ENCODE assay signal across 8 cellular contexts in the genomic region with DNA sequence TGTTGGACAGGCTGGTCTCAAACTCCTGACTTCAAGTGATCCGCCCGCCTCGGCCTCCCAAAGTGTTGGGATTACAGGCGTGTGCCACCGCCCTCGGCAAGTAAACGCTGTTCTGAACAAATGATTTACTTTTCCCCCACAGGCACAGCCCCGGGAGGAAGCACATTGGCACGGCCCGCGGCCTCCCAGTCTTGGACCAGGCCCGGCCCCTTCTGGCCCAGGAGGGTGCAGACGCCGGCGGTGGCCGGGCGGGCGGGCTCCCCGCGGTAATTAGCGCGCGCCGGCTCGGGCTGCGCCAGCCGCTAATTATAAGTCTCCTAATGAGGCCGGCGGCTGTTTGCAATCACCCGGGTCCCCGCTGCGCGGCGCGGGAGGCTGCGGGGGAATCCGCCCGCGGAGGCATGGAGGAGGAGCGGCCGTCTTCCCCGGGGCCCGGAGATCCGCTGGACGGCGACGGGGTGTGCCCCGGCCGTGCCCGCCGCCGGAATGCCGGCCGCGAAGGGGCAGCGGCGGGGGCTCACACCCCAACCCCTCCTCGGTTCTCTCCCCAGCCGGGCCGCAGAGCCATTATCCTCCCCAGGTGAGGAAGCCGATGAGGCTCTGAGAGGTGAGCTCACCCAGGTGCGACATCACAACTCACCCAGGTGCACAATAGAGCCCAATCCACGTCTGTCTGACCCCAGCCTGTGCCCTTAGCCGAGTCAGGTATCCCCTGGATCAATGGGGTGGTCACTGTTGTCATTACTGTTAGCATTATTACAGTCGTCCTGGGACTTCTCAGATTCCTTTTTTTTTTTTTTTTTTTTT. TPM values are rescaled to one million over a fixed set of nuclear protein-coding genes. Genes with fewer than 3 reads are reported as not detected.
DNase-seq lines count a peak whose midpoint lies in the region; ATAC-seq and TF ChIP-seq lines count a peak whose summit lies in the region.

No MANE protein-coding gene starts in this region.

- H3K27me3 Mint-ChIP-seq in activated CD8-positive, alpha-beta T cell treated with anti-CD3 and anti-CD28 coated beads for 36 hours, result peaks cover 16% of the 10 kb centered on the region
- peaks cover 9% of the 10 kb centered on the region for H3K27me3 Mint-ChIP-seq in endodermal cell (ENCODE audit: insufficient read depth)

- ATAC-seq in activated CD8-positive, alpha-beta T cell treated with anti-CD3 and anti-CD28 coated beads for 36 hours, result peak; percentile 11
- ATAC-seq in GM19397 (IDR thresholded peaks at IDR 0.05; ENCODE audit: unreplicated experiment), result no peak
- no peak for ATAC-seq in HG03469 (IDR thresholded peaks at IDR 0.05; ENCODE audit: unreplicated experiment)

- H3K4me3 ChIP-seq in GM08714 (ENCODE audit: low read length) (peak overlapping the region; percentile 10; the same call in 1 of the 2 replicates), endodermal cell (ENCODE audit: low read length) (no peak overlapping the region)

- H3K36me3 ChIP-seq in endodermal cell (ENCODE audit: control insufficient read depth, insufficient read depth, low read length), result peaks cover 4% of the 10 kb centered on the region

- POLR2A ChIA-PET in activated CD8-positive, alpha-beta T cell treated with anti-CD3 and anti-CD28 coated beads for 36 hours (lab: Charles Lee), result interaction anchor here (0.7 to 1.1 kb wide), 2 partner anchors 13 to 60 kb away, joined by 3 read pairs; no protein-coding TSS in a partner anchor

- peak overlapping the region; percentile 64 for H3K4me3 Mint-ChIP-seq in activated CD8-positive, alpha-beta T cell treated with anti-CD3 and anti-CD28 coated beads for 36 hours
- H3K4me3 Mint-ChIP-seq in endodermal cell, result peak overlapping the region; percentile 52

- peak; percentile 50 for TF ChIP-seq CTCF in activated CD8-positive, alpha-beta T cell treated with anti-CD3 and anti-CD28 coated beads for 36 hours (IDR thresholded peaks at IDR 0.05)
- TF ChIP-seq CTCF in endodermal cell (conservative IDR thresholded peaks at IDR 0.05), result peak; percentile 41

- no peak overlapping the region for H3K27ac Mint-ChIP-seq in activated CD8-positive, alpha-beta T cell treated with anti-CD3 and anti-CD28 coated beads for 36 hours
- H3K27ac Mint-ChIP-seq in endodermal cell, result no peak overlapping the region

- no peaks in the 10 kb centered on the region for H3K9me3 ChIP-seq in endodermal cell (ENCODE audit: control insufficient read depth, low read length)

- intact Hi-C loops in activated CD8-positive, alpha-beta T cell treated with anti-CD3 and anti-CD28 coated beads for 36 hours (cut with micrococcal nuclease), result loop anchor here (5.0 to 10.0 kb wide), 2 partner anchors 128 to 380 kb away; a partner anchor contains a TSS

- peaks cover 9% of the 10 kb centered on the region for H3K27me3 ChIP-seq in endodermal cell (ENCODE audit: control insufficient read depth, insufficient read depth, low read length, poor library complexity, severe bottlenecking)

- H3K36me3 Mint-ChIP-seq in activated CD8-positive, alpha-beta T cell treated with anti-CD3 and anti-CD28 coated beads for 36 hours (ENCODE audit: low read depth), result peaks cover 9% of the 10 kb centered on the region
- peaks cover 6% of the 10 kb centered on the region for H3K36me3 Mint-ChIP-seq in endodermal cell (ENCODE audit: low read depth)

- H3K9ac ChIP-seq in endodermal cell (ENCODE audit: extremely low read depth, low read length, poor library complexity, severe bottlenecking), result no peak overlapping the region

- 8 to 16% methylated on average over 28 to 65 of the region's 65 CpGs for WGBS in endodermal cell (ENCODE audit: insufficient coverage in 1 of 2, insufficient read length in 1 of 2), 2 experiments

- no peaks in the 10 kb centered on the region for H3K4me1 ChIP-seq in endodermal cell (ENCODE audit: control insufficient read depth, insufficient read depth, low read length)

- no peak overlapping the region for H3K27ac ChIP-seq in endodermal cell (ENCODE audit: low read depth, low read length)

- H3K9me3 Mint-ChIP-seq in activated CD8-positive, alpha-beta T cell treated with anti-CD3 and anti-CD28 coated beads for 36 hours, result no peaks in the 10 kb centered on the region
- H3K9me3 Mint-ChIP-seq in endodermal cell, result no peaks in the 10 kb centered on the region

- DNase-seq in NCI-H2227 (lab: John Stamatoyannopoulos, UW; ENCODE audit: unreplicated experiment) (peak; percentile 50), endodermal cell (peak; percentile 91), mucosa of gallbladder (ENCODE audit: low spot score) (peak; percentile 33)
- DNase-seq in activated CD8-positive, alpha-beta T cell treated with anti-CD3 and anti-CD28 coated beads for 36 hours, result peak; percentile 62
- peak; percentile 14 for DNase-seq in stimulated activated CD8-positive, alpha-beta memory T cell treated with anti-CD3 and anti-CD28 coated beads, Interleukin-7, amount 100 ng/mL, for 24 hours (ENCODE audit: low read depth)

- H3K4me1 Mint-ChIP-seq in activated CD8-positive, alpha-beta T cell treated with anti-CD3 and anti-CD28 coated beads for 36 hours (ENCODE audit: low read depth), result peaks cover 31% of the 10 kb centered on the region
- peaks cover 13% of the 10 kb centered on the region for H3K4me1 Mint-ChIP-seq in endodermal cell

- CTCF ChIA-PET in activated CD8-positive, alpha-beta T cell treated with anti-CD3 and anti-CD28 coated beads for 36 hours (lab: Charles Lee), result interaction anchor here (0.7 to 5.8 kb wide), 11 partner anchors 9 to 388 kb away, joined by 3 to 180 read pairs (median 4); no protein-coding TSS in a partner anchor

RNA-seq across cellular contexts. Expression of a gene that starts 3.3 kb away (rescaled TPM):
- 10 to 100 TPM; 44.3 to 51.1 TPM for total RNA-seq in activated CD8-positive, alpha-beta T cell treated with anti-CD3 and anti-CD28 coated beads for 36 hours
- total RNA-seq in endodermal cell, result 10 to 100 TPM; 52.5 to 53.0 TPM
- 48.1 TPM for polyA plus RNA-seq in endodermal cell (2013, experiment 1 of 2)
- 39.1 TPM for polyA plus RNA-seq in endodermal cell (2013, experiment 2 of 2)
- 50.9 TPM for total RNA-seq in mucosa of gallbladder

RNA-seq across cellular contexts. Expression of a gene that starts 50.4 kb away (rescaled TPM):
- 100 to 1,000 TPM; 155 to 159 TPM for total RNA-seq in activated CD8-positive, alpha-beta T cell treated with anti-CD3 and anti-CD28 coated beads for 36 hours
- 100 to 1,000 TPM; 167 to 182 TPM for total RNA-seq in endodermal cell
- polyA plus RNA-seq in endodermal cell (2013, experiment 1 of 2), result 109 TPM
- polyA plus RNA-seq in endodermal cell (2013, experiment 2 of 2), result 107 TPM
- total RNA-seq in mucosa of gallbladder, result 195 TPM

RNA-seq across cellular contexts. Expression of a gene that starts 55.6 kb away (rescaled TPM):
- 10 to 100 TPM; 34.4 to 35.5 TPM for total RNA-seq in activated CD8-positive, alpha-beta T cell treated with anti-CD3 and anti-CD28 coated beads for 36 hours
- total RNA-seq in endodermal cell (10 to 100 TPM; 35.5 to 55.1 TPM), mucosa of gallbladder (31.6 TPM)
- polyA plus RNA-seq in endodermal cell (2013, experiment 1 of 2), result 57.3 TPM
- 51.5 TPM for polyA plus RNA-seq in endodermal cell (2013, experiment 2 of 2)

RNA-seq across cellular contexts. Expression of a gene that starts 55.9 kb away (rescaled TPM):
- 1 to 10 TPM in 1 of 2 experiments, under 1 TPM in 1; 0.50 to 1.1 TPM for total RNA-seq in activated CD8-positive, alpha-beta T cell treated with anti-CD3 and anti-CD28 coated beads for 36 hours
- total RNA-seq in endodermal cell, result under 1 TPM; 0.29 to 0.86 TPM
- 0.93 TPM for polyA plus RNA-seq in endodermal cell (2013, experiment 1 of 2)
- 1.2 TPM for polyA plus RNA-seq in endodermal cell (2013, experiment 2 of 2)
- 2.3 TPM for total RNA-seq in mucosa of gallbladder

Comparison
In these comparisons a context has a peak if more than half of its experiments do, and no peak if none do; other contexts are left out.
1. DNase-seq: peak in every context shown above with its lines; median percentile 91 in endodermal cell; 62 in activated CD8-positive, alpha-beta T cell treated with anti-CD3 and anti-CD28 coated beads for 36 hours; 50 in NCI-H2227; 33 in mucosa of gallbladder; 14 in stimulated activated CD8-positive, alpha-beta memory T cell treated with anti-CD3 and anti-CD28 coated beads, Interleukin-7, amount 100 ng/mL, for 24 hours.